In the genomic region with DNA sequence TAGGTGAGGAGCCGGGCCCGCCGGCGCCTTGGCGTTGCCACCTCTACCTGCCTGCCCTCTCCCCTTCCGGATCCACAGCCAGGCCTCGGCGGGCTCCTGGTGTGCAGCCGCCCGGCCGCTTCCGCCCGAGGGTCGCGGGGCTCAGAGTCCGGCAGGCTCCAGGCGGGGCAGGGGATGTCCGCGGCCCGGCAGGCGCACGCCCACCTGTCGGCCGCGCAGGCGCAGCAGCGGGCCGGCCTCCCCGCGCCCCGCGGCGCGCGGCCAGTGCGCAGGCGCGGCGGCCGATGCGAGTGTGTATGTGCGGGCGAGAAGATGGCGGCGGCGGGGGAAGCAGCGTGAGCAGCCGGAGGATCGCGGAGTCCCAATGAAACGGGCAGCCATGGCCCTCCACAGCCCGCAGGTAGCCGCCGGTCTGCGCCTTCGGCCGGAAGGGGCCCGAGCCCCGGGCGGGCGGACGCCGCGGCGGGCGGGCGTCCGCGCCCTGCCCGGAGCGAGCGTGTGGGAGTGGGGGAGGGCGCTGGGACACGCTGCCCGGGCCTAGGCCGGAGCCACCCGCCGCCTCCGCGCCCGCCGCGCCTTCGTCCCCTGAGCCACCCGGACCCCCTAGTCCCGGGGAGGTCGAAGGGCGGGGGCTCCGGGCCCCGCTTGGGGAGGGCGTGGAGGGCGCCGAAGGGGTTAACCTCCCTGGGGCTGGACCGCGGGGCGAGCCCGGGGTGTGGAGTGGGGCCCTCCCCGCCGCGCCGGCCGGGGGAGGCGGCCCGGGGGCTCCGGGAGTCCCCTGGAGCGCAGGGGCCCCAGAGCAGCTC, we compare ENCODE assay signal across 8 cellular contexts. TPM values are rescaled to one million over a fixed set of nuclear protein-coding genes. Genes with fewer than 3 reads are reported as not detected.
DNase-seq lines count a peak whose midpoint lies in the region; ATAC-seq and TF ChIP-seq lines count a peak whose summit lies in the region.

A gene with protein sequence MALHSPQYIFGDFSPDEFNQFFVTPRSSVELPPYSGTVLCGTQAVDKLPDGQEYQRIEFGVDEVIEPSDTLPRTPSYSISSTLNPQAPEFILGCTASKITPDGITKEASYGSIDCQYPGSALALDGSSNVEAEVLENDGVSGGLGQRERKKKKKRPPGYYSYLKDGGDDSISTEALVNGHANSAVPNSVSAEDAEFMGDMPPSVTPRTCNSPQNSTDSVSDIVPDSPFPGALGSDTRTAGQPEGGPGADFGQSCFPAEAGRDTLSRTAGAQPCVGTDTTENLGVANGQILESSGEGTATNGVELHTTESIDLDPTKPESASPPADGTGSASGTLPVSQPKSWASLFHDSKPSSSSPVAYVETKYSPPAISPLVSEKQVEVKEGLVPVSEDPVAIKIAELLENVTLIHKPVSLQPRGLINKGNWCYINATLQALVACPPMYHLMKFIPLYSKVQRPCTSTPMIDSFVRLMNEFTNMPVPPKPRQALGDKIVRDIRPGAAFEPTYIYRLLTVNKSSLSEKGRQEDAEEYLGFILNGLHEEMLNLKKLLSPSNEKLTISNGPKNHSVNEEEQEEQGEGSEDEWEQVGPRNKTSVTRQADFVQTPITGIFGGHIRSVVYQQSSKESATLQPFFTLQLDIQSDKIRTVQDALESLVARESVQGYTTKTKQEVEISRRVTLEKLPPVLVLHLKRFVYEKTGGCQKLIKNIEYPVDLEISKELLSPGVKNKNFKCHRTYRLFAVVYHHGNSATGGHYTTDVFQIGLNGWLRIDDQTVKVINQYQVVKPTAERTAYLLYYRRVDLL (plus strand): TSS at position 289 of the 806 bp plus-strand sequence. CDS start 91 bp downstream, at position 380.

- POLR2A ChIA-PET in Panc1 (lab: Charles Lee), result no interaction called here

- CTCF ChIA-PET in Panc1 (lab: Charles Lee), result no interaction called here

- H3K9me3 Mint-ChIP-seq in naive B cell, result peaks cover 0 to 2% (median 0%) of the 10 kb centered on the region in 7 donors
- no peaks in the 10 kb centered on the region for H3K9me3 Mint-ChIP-seq in stimulated activated effector memory CD8-positive, alpha-beta T cell treated with anti-CD3 and anti-CD28 coated beads, Interleukin-12 subunit alpha, Interleukin-12 subunit beta, amount 100 ng/mL, for 72 hours

- peak within 1 kb of the TSS; percentile 89 to 97 (median 97) for H3K4me3 Mint-ChIP-seq in naive B cell
- peak within 1 kb of the TSS; percentile 81 for H3K4me3 Mint-ChIP-seq in stimulated activated effector memory CD8-positive, alpha-beta T cell treated with anti-CD3 and anti-CD28 coated beads, Interleukin-12 subunit alpha, Interleukin-12 subunit beta, amount 100 ng/mL, for 72 hours

- peaks cover 26 to 45% (median 28%) of the 10 kb centered on the region in 3 donors for H3K4me1 Mint-ChIP-seq in naive B cell
- H3K4me1 Mint-ChIP-seq in stimulated activated effector memory CD8-positive, alpha-beta T cell treated with anti-CD3 and anti-CD28 coated beads, Interleukin-12 subunit alpha, Interleukin-12 subunit beta, amount 100 ng/mL, for 72 hours, result peaks cover 36% of the 10 kb centered on the region

- no peaks in the 10 kb centered on the region for H3K36me3 Mint-ChIP-seq in naive B cell
- peaks cover 21% of the 10 kb centered on the region for H3K36me3 Mint-ChIP-seq in stimulated activated effector memory CD8-positive, alpha-beta T cell treated with anti-CD3 and anti-CD28 coated beads, Interleukin-12 subunit alpha, Interleukin-12 subunit beta, amount 100 ng/mL, for 72 hours

- WGBS in HUES64, result under 1% methylated on average over 106 of the region's 106 CpGs

- peak within 1 kb of the TSS; percentile 72 for H3K27ac ChIP-seq in HUES64 (ENCODE audit: low read depth, low read length)
- peak within 1 kb of the TSS; percentile 85 for H3K27ac ChIP-seq in Panc1 (ENCODE audit: low read length)

- H3K36me3 ChIP-seq in HUES64 (ENCODE audit: insufficient read depth, low read length) (no peaks in the 10 kb centered on the region), Panc1 (ENCODE audit: control insufficient read depth, insufficient read depth, low read length) (peaks cover 11% of the 10 kb centered on the region; the same call in 1 of the 2 replicates)

- H3K27me3 ChIP-seq in HUES64 (ENCODE audit: insufficient read depth, low read length) (no peaks in the 10 kb centered on the region), Panc1 (ENCODE audit: control insufficient read depth, insufficient read depth, low read length) (no peaks in the 10 kb centered on the region)

- H3K27ac Mint-ChIP-seq in naive B cell, result peak within 1 kb of the TSS; percentile 93 to 98 (median 96)
- peak within 1 kb of the TSS; percentile 92 for H3K27ac Mint-ChIP-seq in stimulated activated effector memory CD8-positive, alpha-beta T cell treated with anti-CD3 and anti-CD28 coated beads, Interleukin-12 subunit alpha, Interleukin-12 subunit beta, amount 100 ng/mL, for 72 hours

- no peak for TF ChIP-seq CTCF in Panc1 (IDR thresholded peaks at IDR 0.05)

- ATAC-seq in GM21381 (IDR thresholded peaks at IDR 0.05; ENCODE audit: unreplicated experiment) (peak; percentile 79), Panc1 (peak; percentile 93), naive B cell (ENCODE audit: low read depth in 2 of 2) (peak; percentile 78 to 81)
- peak; percentile 88 for ATAC-seq in stimulated activated effector memory CD8-positive, alpha-beta T cell treated with anti-CD3 and anti-CD28 coated beads, Interleukin-12 subunit alpha, Interleukin-12 subunit beta, amount 100 ng/mL, for 72 hours

- H3K9me3 ChIP-seq in HUES64 (ENCODE audit: insufficient read depth, low read depth, low read length) (no peaks in the 10 kb centered on the region), Panc1 (ENCODE audit: control insufficient read depth, insufficient read depth, low read depth, low read length) (no peaks in the 10 kb centered on the region)

- peaks cover 0 to 6% (median 0%) of the 10 kb centered on the region in 3 donors for H3K27me3 Mint-ChIP-seq in naive B cell

- intact Hi-C loops in Panc1 (cut with micrococcal nuclease; ENCODE audit: unreplicated experiment), result no loop called here

- DNase-seq in D341Med (ENCODE audit: low spot score) (peak; percentile 100), Panc1 (ENCODE audit: low read depth, low spot score) (no peak), fibroblast of gingiva (ENCODE audit: low read depth) (peak; percentile 62), naive B cell (peak; percentile 89)
- peak; percentile 87 to 89 for DNase-seq in activated T-cell treated with anti-CD3 and anti-CD28 coated beads, Interleukin-2, amount 50 U/mL, for 48 hours
- DNase-seq in stimulated activated effector memory CD8-positive, alpha-beta T cell treated with anti-CD3 and anti-CD28 coated beads, Interleukin-12 subunit alpha, Interleukin-12 subunit beta, amount 100 ng/mL, for 72 hours (ENCODE audit: low spot score in 2 of 2), result peak; percentile 82 to 92

- peak within 1 kb of the TSS; percentile 89 for H3K4me3 ChIP-seq in HUES64 (ENCODE audit: low read length)
- peak within 1 kb of the TSS; percentile 79 to 85 for H3K4me3 ChIP-seq in Panc1 (ENCODE audit: low read depth in 2 of 2, low read length in 2 of 2)

- H3K4me1 ChIP-seq in HUES64 (ENCODE audit: insufficient read depth, low read length) (peaks cover 22% of the 10 kb centered on the region), Panc1 (ENCODE audit: control insufficient read depth, insufficient read depth, low read length) (peaks cover 26% of the 10 kb centered on the region)

- in situ Hi-C loops in Panc1 (cut with HindIII; ENCODE audit: low pct_unique_long_range_greater_than_20kb, low sequenced_read_pairs), result no loop called here

- peak within 1 kb of the TSS; percentile 91 for H3K9ac ChIP-seq in HUES64 (ENCODE audit: low read depth, low read length)

- no TSS peak for BruUV-seq in Panc1 (replicated peaks; lab: Mats Ljungman, UMichigan)

RNA-seq across cellular contexts. Expression of the gene that starts here (rescaled TPM):
- polyA plus RNA-seq in HUES64 (2013, experiment 1 of 2), result 101 TPM
- polyA plus RNA-seq in HUES64 (2013, experiment 2 of 2), result 109 TPM
- total RNA-seq in Panc1 (2021; ENCODE audit: unreplicated experiment), result 77.4 TPM
- polyA plus RNA-seq in Panc1 (2012; ENCODE audit: insufficient read length), result 61.8 TPM
- 100 to 1,000 TPM in 1 of 6 donors, 10 to 100 TPM in 5; 69.4 to 103 (median 96.4) TPM for polyA plus RNA-seq in naive B cell (ENCODE audit: low read depth in 6 of 6)
